Comparison of ENCODE assay signal across 28 cellular contexts in the genomic region with DNA sequence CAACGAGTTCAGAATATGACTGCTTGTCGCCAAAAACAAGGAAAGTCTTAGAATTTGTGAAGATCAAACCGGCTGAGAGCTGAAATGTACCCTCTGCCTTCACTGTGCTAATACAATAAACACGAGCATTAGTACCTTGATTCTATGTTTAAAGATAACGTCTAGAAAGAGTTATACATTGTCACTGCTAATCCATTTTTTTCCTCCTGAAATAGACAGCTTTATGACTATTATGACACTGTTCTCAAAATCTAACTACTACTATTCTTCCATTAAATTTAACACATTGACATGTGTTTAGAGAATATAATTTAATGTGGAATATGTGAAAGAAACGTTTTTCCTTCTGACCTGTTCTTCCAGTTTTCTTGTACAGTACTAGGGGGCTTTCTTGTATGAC.
"Had no signal": no experiment of that assay in that cellular context is flagged by ENCODE, and none has a peak within 500 bp of the region (broad histone marks: within the 10 kb centered on the region; RNA-seq: fewer than 3 reads in every experiment).

No MANE protein-coding gene starts in this region.

- H3K27me3 ChIP-seq: left lung, pancreas, spleen, suprapubic skin, tibial artery, upper lobe of left lung, vagina had no signal

- H3K4me3 Mint-ChIP-seq: immature natural killer cell; naive B cell; natural killer cell; neural crest cell; stimulated activated effector memory CD8-positive, alpha-beta T cell treated with anti-CD3 and anti-CD28 coated beads, Interleukin-12 subunit alpha, Interleukin-12 subunit beta, amount 100 ng/mL, for 72 hours; stimulated activated naive CD8-positive, alpha-beta T cell treated with anti-CD3 and anti-CD28 coated beads, Interleukin-15, Interleukin-2, amounts not matched to agents 100 ng/mL and 50 ng/mL, for 24 hours had no signal

- ATAC-seq: left colon; left lung; lower lobe of right lung; natural killer cell; pancreas; right cardiac atrium; sciatic nerve; stimulated activated effector memory CD8-positive, alpha-beta T cell treated with anti-CD3 and anti-CD28 coated beads, Interleukin-12 subunit alpha, Interleukin-12 subunit beta, amount 100 ng/mL, for 72 hours had no signal

- H3K27me3 Mint-ChIP-seq: naive B cell had no signal

- H3K27ac Mint-ChIP-seq: immature natural killer cell; naive B cell; natural killer cell; stimulated activated effector memory CD8-positive, alpha-beta T cell treated with anti-CD3 and anti-CD28 coated beads, Interleukin-12 subunit alpha, Interleukin-12 subunit beta, amount 100 ng/mL, for 72 hours; stimulated activated naive CD8-positive, alpha-beta T cell treated with anti-CD3 and anti-CD28 coated beads, Interleukin-15, Interleukin-2, amounts not matched to agents 100 ng/mL and 50 ng/mL, for 24 hours had no signal

- DNase-seq: hypothalamus; immature natural killer cell; kidney; left colon; left lung; lower lobe of right lung; mesenchymal stem cell; naive B cell; natural killer cell; nucleus accumbens; pancreas; posterior cingulate gyrus; retina; right cardiac atrium; spleen; stimulated activated CD4-positive, alpha-beta T cell treated with anti-CD3 and anti-CD28 coated beads, Interleukin-4, amount 100 ng/mL, for 24 hours; stimulated activated naive CD4-positive, alpha-beta T cell; tibial artery; upper lobe of left lung had no signal

- H3K9me3 Mint-ChIP-seq: immature natural killer cell; natural killer cell; stimulated activated effector memory CD8-positive, alpha-beta T cell treated with anti-CD3 and anti-CD28 coated beads, Interleukin-12 subunit alpha, Interleukin-12 subunit beta, amount 100 ng/mL, for 72 hours; stimulated activated naive CD8-positive, alpha-beta T cell treated with anti-CD3 and anti-CD28 coated beads, Interleukin-15, Interleukin-2, amounts not matched to agents 100 ng/mL and 50 ng/mL, for 24 hours had no signal

- H3K36me3 ChIP-seq: left lung, lower lobe of right lung, pancreas, prostate gland, thoracic aorta, upper lobe of left lung, vagina had no signal

- H3K4me1 ChIP-seq: left lung, prostate gland, tibial artery, upper lobe of left lung had no signal

- H3K4me3 ChIP-seq: left lung, lower lobe of right lung, pancreas, prostate gland, skin epidermis, spleen, suprapubic skin, thoracic aorta, tibial artery, upper lobe of left lung, vagina had no signal

- H3K9me3 ChIP-seq: left lung, lower lobe of right lung, pancreas, prostate gland, suprapubic skin, thoracic aorta, tibial artery, upper lobe of left lung, vagina had no signal

- H3K36me3 Mint-ChIP-seq: natural killer cell; stimulated activated effector memory CD8-positive, alpha-beta T cell treated with anti-CD3 and anti-CD28 coated beads, Interleukin-12 subunit alpha, Interleukin-12 subunit beta, amount 100 ng/mL, for 72 hours had no signal

- H3K27ac ChIP-seq: left lung, lower lobe of right lung, pancreas, prostate gland, skin epidermis, spleen, suprapubic skin, thoracic aorta, tibial artery, upper lobe of left lung, vagina had no signal
